8 cellular contexts compared by ENCODE assay signal in genomic region chr7:127629268-127629854, GRCh38. TPM values are rescaled to one million over a fixed set of nuclear protein-coding genes. Genes with fewer than 3 reads are reported as not detected.
DNase-seq lines count a peak whose midpoint lies in the region; ATAC-seq and TF ChIP-seq lines count a peak whose summit lies in the region.

No MANE protein-coding gene starts in this region.

- no peak overlapping the region for H3K4me3 ChIP-seq in psoas muscle

- no peaks in the 10 kb centered on the region for H3K4me1 ChIP-seq in psoas muscle

- TF ChIP-seq CTCF in psoas muscle (IDR thresholded peaks at IDR 0.05) = peak; percentile 27

- no peak overlapping the region for H3K27ac ChIP-seq in psoas muscle

- no peaks in the 10 kb centered on the region for H3K36me3 ChIP-seq in psoas muscle (ENCODE audit: insufficient read depth in 1 of 2, low read depth in 1 of 2)

- H3K9me3 ChIP-seq in psoas muscle = no peaks in the 10 kb centered on the region

- DNase-seq in SHP77 (lab: John Stamatoyannopoulos, UW) (peak; percentile 13 to 17), SHP77 treated with DMSO at 0.1 percent for 48 hours (lab: John Stamatoyannopoulos, UW) (no peak), RPMI8226 (peak; percentile 56), psoas muscle (no peak), NK-92 (lab: John Stamatoyannopoulos, UW; ENCODE audit: unreplicated experiment) (no peak), OCI-M2 (lab: John Stamatoyannopoulos, UW; ENCODE audit: unreplicated experiment) (no peak)
- DNase-seq in effector CD8-positive, alpha-beta T cell (lab: John Stamatoyannopoulos, UW) = peak; percentile 9

- WGBS in psoas muscle, 3 donors = 16 to 18% (median 16%) methylated on average over 5 of the region's 5 CpGs

- H3K27me3 ChIP-seq in psoas muscle (ENCODE audit: insufficient read depth in 3 of 3, low read length in 2 of 3) = peaks cover 0 to 13% (median 0%) of the 10 kb centered on the region in 3 donors

- intact Hi-C loops in psoas muscle (cut with DNase I) = no loop called here

- peak; percentile 74 for ATAC-seq in HG02610 (IDR thresholded peaks at IDR 0.05; ENCODE audit: unreplicated experiment)
- ATAC-seq in psoas muscle = peak in 1 of 4 donors; percentile 41

RNA-seq across cellular contexts. Expression of gene PAX4, which starts 11.4 kb away (rescaled TPM):
- total RNA-seq in psoas muscle = not detected
- polyA plus RNA-seq in psoas muscle = not detected

RNA-seq across cellular contexts. Expression of gene SND1, which starts 22.6 kb away (rescaled TPM):
- 10 to 100 TPM; 46.2 to 71.6 (median 53.4) TPM for total RNA-seq in psoas muscle
- 10 to 100 TPM; 29.2 to 72.8 (median 35.1) TPM for polyA plus RNA-seq in psoas muscle

RNA-seq across cellular contexts. Expression of gene FSCN3, which starts 35.8 kb away (rescaled TPM):
- total RNA-seq in psoas muscle = under 1 TPM in 2 of 4 donors, not detected in 2; 0.34 to 0.42 TPM
- under 1 TPM; 0.06 to 0.76 (median 0.17) TPM for polyA plus RNA-seq in psoas muscle

RNA-seq across cellular contexts. Expression of gene ARF5, which starts 41.1 kb away (rescaled TPM):
- 100 to 1,000 TPM in 1 of 4 donors, 10 to 100 TPM in 3; 78.7 to 118 (median 89.8) TPM for total RNA-seq in psoas muscle
- 100 to 1,000 TPM in 2 of 3 donors, 10 to 100 TPM in 1; 84.8 to 111 (median 107) TPM for polyA plus RNA-seq in psoas muscle

RNA-seq across cellular contexts. Expression of gene GCC1, which starts 44.0 kb away (rescaled TPM):
- total RNA-seq in psoas muscle = 10 to 100 TPM in 2 of 4 donors, 1 to 10 TPM in 2; 8.2 to 12.4 (median 9.3) TPM
- polyA plus RNA-seq in psoas muscle = 10 to 100 TPM in 1 of 3 donors, 1 to 10 TPM in 2; 6.1 to 24.0 (median 7.3) TPM

Comparison
In these comparisons a context has a peak if more than half of its experiments do, and no peak if none do; other contexts are left out.
1. DNase-seq: peak in SHP77 (2 of 2), RPMI8226 (single experiment) and effector CD8-positive, alpha-beta T cell (single experiment); none in SHP77 treated with DMSO at 0.1 percent for 48 hours (single experiment), psoas muscle (0 of 2), NK-92 (single experiment) and OCI-M2 (single experiment).